In the genomic region with DNA sequence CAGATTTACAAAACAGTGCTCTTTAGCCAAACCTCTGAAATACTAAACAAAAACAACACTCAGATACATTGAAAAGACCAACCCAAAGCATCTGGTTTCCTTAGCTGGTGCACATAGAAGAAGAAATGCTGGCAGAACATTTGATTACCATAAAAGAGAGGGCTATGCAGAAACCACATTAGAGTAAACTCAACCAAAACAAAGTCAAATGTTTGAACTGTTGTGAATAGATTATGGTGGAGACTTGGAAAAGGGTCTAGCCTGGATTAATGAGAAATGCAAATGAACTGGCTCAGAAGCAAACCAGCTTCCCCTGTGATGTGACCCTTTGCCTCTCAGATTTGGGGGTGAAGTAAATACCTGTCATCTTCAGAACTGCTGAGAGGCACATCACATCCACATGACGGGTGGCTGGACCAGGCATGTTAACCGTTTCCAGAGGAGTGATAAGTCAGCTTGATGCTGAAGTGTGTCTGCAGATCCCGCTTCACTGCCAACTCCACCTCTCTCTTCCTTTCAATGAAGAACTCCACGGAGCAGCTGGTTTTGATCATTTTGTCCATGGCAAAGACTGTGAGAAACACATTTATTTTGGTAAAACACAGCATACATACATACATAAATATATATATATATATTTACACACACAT, we compare ENCODE assay signal across 1 cellular context.
TF ChIP-seq lines count a peak whose summit lies in the region.

No MANE protein-coding gene starts in this region.

TF ChIP-seq in IMR-90, 13 proteins besides CTCF, POLR2A, EP300 and RAD21:
- TF ChIP-seq SMC3 (IDR thresholded peaks at IDR 0.05; ENCODE audit: low read depth, low read length): no peak
- TF ChIP-seq, protein P1, sequence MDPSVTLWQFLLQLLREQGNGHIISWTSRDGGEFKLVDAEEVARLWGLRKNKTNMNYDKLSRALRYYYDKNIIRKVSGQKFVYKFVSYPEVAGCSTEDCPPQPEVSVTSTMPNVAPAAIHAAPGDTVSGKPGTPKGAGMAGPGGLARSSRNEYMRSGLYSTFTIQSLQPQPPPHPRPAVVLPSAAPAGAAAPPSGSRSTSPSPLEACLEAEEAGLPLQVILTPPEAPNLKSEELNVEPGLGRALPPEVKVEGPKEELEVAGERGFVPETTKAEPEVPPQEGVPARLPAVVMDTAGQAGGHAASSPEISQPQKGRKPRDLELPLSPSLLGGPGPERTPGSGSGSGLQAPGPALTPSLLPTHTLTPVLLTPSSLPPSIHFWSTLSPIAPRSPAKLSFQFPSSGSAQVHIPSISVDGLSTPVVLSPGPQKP (IDR thresholded peaks at IDR 0.05; ENCODE audit: borderline replicate concordance, low read depth, low read length): no peak
- TF ChIP-seq CEBPB (IDR thresholded peaks at IDR 0.05; ENCODE audit: low read depth, low read length): no peak
- TF ChIP-seq RCOR1 (IDR thresholded peaks at IDR 0.05; ENCODE audit: insufficient replicate concordance, low read length): no peak
- no peak for TF ChIP-seq BHLHE40 (IDR thresholded peaks at IDR 0.05; ENCODE audit: low read depth, low read length)
